Comparison of ENCODE assay signal across 22 cellular contexts in genomic region chr10:51109821-51110533, GRCh38. TPM values are rescaled to one million over a fixed set of nuclear protein-coding genes. Genes with fewer than 3 reads are reported as not detected.
A peak's percentile ranks its signal among the peaks of the same experiment; 100 is the strongest.
DNase-seq lines count a peak whose midpoint lies in the region; ATAC-seq, FAIRE-seq and TF ChIP-seq lines count a peak whose summit lies in the region.
"Had no signal": no experiment of that assay in that cellular context is flagged by ENCODE, and none has a peak within 500 bp of the region (broad histone marks: within the 10 kb centered on the region; RNA-seq: fewer than 3 reads in every experiment).

No MANE protein-coding gene starts in this region.

- no peak for TF ChIP-seq EP300 in suprapubic skin (IDR thresholded peaks at IDR 0.05)

- peak; percentile 23 for FAIRE-seq in endometrium (lab: Jason Lieb, UNC)

- H3K27me3 ChIP-seq in suprapubic skin: no peaks in the 10 kb centered on the region
- H3K27me3 ChIP-seq: adrenal gland had no signal

- H3K36me3 ChIP-seq in suprapubic skin: no peaks in the 10 kb centered on the region
- H3K36me3 ChIP-seq: adrenal gland, left ventricle myocardium inferior, WERI-Rb-1 had no signal

- no peaks in the 10 kb centered on the region for H3K9me3 ChIP-seq in suprapubic skin
- H3K9me3 ChIP-seq: adrenal gland, left ventricle myocardium inferior had no signal

- no peak overlapping the region for H3K4me3 ChIP-seq in suprapubic skin
- H3K4me3 ChIP-seq: adrenal gland, left ventricle myocardium inferior had no signal

- 49% methylated on average over 4 of the region's 4 CpGs for WGBS in suprapubic skin

- no peak for TF ChIP-seq POLR2A in suprapubic skin (IDR thresholded peaks at IDR 0.05)

- H3K27ac ChIP-seq in suprapubic skin: no peak overlapping the region
- H3K27ac ChIP-seq: adrenal gland, left ventricle myocardium inferior, WERI-Rb-1 had no signal

- no peaks in the 10 kb centered on the region for H3K4me1 ChIP-seq in suprapubic skin
- H3K4me1 ChIP-seq: adrenal gland had no signal

- intact Hi-C loops in Right ventricle myocardium inferior (cut with DNase I): no loop called here

- TF ChIP-seq CTCF in suprapubic skin (IDR thresholded peaks at IDR 0.05): no peak

- no peak for ATAC-seq in HG03095 (IDR thresholded peaks at IDR 0.05; ENCODE audit: unreplicated experiment)
- no peak for ATAC-seq in Right ventricle myocardium inferior
- ATAC-seq: activated CD8-positive, alpha-beta T cell treated with anti-CD3 and anti-CD28 coated beads for 36 hours; activated T-helper 17 cell treated with anti-CD3 and anti-CD28 coated beads, Interleukin-2, amount 50 U/mL, for 72 hours; esophagus mucosa; T-cell had no signal

- DNase-seq in ELR (ENCODE audit: low read depth): peak; percentile 92
- peak; percentile 52 for DNase-seq in RKO (ENCODE audit: low spot score)
- peak; percentile 56 for DNase-seq in kidney tubule cell (ENCODE audit: low spot score)
- no peak for DNase-seq in suprapubic skin (ENCODE audit: low spot score in 2 of 2)
- no peak for DNase-seq in NCI-H446 (lab: John Stamatoyannopoulos, UW)
- DNase-seq in Right ventricle myocardium inferior (ENCODE audit: missing footprints): no peak
- DNase-seq: activated CD8-positive, alpha-beta T cell treated with anti-CD3 and anti-CD28 coated beads for 36 hours; adrenal gland; cortex of kidney; GF-D8; H9; left ventricle myocardium inferior; NCI-H1048; NCI-H774; occipital lobe; stimulated activated CD4-positive, alpha-beta T cell treated with anti-CD3 and anti-CD28 coated beads, Interleukin-4, amount 100 ng/mL, for 1 hour; T-cell; WERI-Rb-1 had no signal

RNA-seq across cellular contexts. Expression of gene PRKG1, which starts 35.7 kb away (rescaled TPM):
- total RNA-seq in suprapubic skin (1 to 10 TPM; 1.2 to 6.5 (median 2.7) TPM), Right ventricle myocardium inferior (28.1 TPM)
- total RNA-seq: activated CD8-positive, alpha-beta T cell treated with anti-CD3 and anti-CD28 coated beads for 36 hours had no signal

Comparison
In these comparisons a context has a peak if more than half of its experiments do, and no peak if none do; other contexts are left out.
1. DNase-seq: peak in ELR (single experiment), RKO (single experiment) and kidney tubule cell (single experiment); none in suprapubic skin (0 of 2), NCI-H446 (0 of 2) and Right ventricle myocardium inferior (single experiment).